Comparison of ENCODE assay signal across 8 cellular contexts in the genomic region with DNA sequence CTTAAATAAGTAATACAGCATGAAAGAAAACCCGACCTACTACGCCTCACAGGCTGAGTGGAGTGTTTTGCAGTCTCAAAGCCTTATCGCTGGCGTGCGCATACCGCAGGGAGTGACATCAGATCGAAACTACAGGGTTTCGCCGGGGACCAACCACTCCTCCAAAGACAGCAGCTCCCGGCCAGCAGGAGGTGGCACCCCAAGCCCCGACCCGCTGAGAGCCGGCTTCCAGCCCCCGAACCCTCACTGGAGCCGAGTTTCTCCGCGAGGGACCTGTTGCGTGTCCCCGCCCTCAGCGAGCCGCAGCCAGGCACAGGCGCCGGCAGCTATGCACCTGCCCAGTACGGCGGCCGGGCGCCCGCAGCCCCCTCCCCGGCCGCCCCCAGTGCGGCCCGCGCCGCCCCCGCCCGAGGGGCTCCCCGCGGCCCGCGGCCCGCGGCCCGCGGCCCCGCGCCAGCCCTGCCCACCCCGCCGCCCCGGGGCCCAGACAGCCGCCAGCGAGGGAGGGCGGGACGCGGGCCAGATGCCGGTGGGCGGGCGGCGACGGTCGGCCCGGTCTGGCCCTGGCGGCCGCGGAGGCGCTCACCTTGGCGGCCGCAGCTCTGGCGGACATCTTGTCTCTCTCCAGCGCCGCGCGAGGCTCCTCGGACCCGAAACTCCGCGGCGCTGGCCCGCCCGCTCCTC. TPM values are rescaled to one million over a fixed set of nuclear protein-coding genes. Genes with fewer than 3 reads are reported as not detected.
A peak's percentile ranks its signal among the peaks of the same experiment; 100 is the strongest.
DNase-seq lines count a peak whose midpoint lies in the region; TF ChIP-seq lines count a peak whose summit lies in the region.

No MANE protein-coding gene starts in this region.

- TF ChIP-seq CTCF in epithelial cell of esophagus (IDR thresholded peaks at IDR 0.05; ENCODE audit: insufficient read depth, low read depth, low read length, missing control alignments), result peak; percentile 34

- peak overlapping the region; percentile 73 for H3K4me3 ChIP-seq in epithelial cell of esophagus (ENCODE audit: low read length)

- peak; percentile 53 for DNase-seq in activated CD4-positive, alpha-beta T cell treated with anti-CD3 and anti-CD28 coated beads for 48 hours
- DNase-seq in activated CD4-positive, alpha-beta T cell treated with anti-CD3 and anti-CD28 coated beads, Interleukin-2, amount 50 U/mL, for 4 hours, result no peak
- DNase-seq in HS-27A (ENCODE audit: low read depth), result peak; percentile 77
- DNase-seq in T1000 (lab: John Stamatoyannopoulos, UW), result peak; percentile 59
- DNase-seq in epithelial cell of esophagus (ENCODE audit: low read depth), result peak; percentile 95
- DNase-seq in mesenteric fat pad (ENCODE audit: low spot score), result peak; percentile 92
- peak; percentile 54 for DNase-seq in stromal cell of bone marrow (ENCODE audit: low read depth)
- DNase-seq in OCI-M2 (lab: John Stamatoyannopoulos, UW; ENCODE audit: unreplicated experiment), result no peak

RNA-seq across cellular contexts. Expression of a gene that starts 0.7 kb away (rescaled TPM):
- total RNA-seq in mesenteric fat pad, result 89.6 TPM

Comparison
In these comparisons a context has a peak if more than half of its experiments do, and no peak if none do; other contexts are left out.
1. DNase-seq: peak in activated CD4-positive, alpha-beta T cell treated with anti-CD3 and anti-CD28 coated beads for 48 hours (single experiment), HS-27A (single experiment), T1000 (single experiment), epithelial cell of esophagus (single experiment), mesenteric fat pad (single experiment) and stromal cell of bone marrow (single experiment); none in activated CD4-positive, alpha-beta T cell treated with anti-CD3 and anti-CD28 coated beads, Interleukin-2, amount 50 U/mL, for 4 hours (0 of 2) and OCI-M2 (single experiment).